Comparison of ENCODE assay signal across 1 cellular context in genomic region chr16:4244254-4244812, GRCh38.
TF ChIP-seq lines count a peak whose summit lies in the region.

No MANE protein-coding gene starts in this region.

TF ChIP-seq in K562, 482 proteins besides CTCF, POLR2A, EP300 and RAD21 (continued from another document):
- TF ChIP-seq KAT8 (IDR thresholded peaks at IDR 0.05; ENCODE audit: low read depth) (peak; percentile 98), SUPT5H (IDR thresholded peaks at IDR 0.05) (peak; percentile 75), CREM (IDR thresholded peaks at IDR 0.05; ENCODE audit: low read depth) (peak; percentile 45; the same call in 1 of the 2 replicates), TBP (optimal IDR thresholded peaks at IDR 0.05; ENCODE audit: low read depth, low read length) (peak; percentile 76), HCFC1 (IDR thresholded peaks at IDR 0.05; ENCODE audit: low read depth, low read length) (peak; percentile 36), ZNF717 (CRISPR knock-in tag; IDR thresholded peaks at IDR 0.05) (no peak), ZNF197 (CRISPR knock-in tag; IDR thresholded peaks at IDR 0.05; ENCODE audit: low read depth) (peak; percentile 75; the same call in 1 of the 2 replicates), NR2C1 (IDR thresholded peaks at IDR 0.05) (peak; percentile 78), NR2C1 (tag; IDR thresholded peaks at IDR 0.05) (peak; percentile 89), MYC (IDR thresholded peaks at IDR 0.05; ENCODE audit: low read depth, low read length) (peak; percentile 99), MYC (CRISPR knock-in tag; IDR thresholded peaks at IDR 0.05; ENCODE audit: borderline replicate concordance, low read depth) (peak; percentile 81; the same call in 1 of the 2 replicates), CREB3L1 (IDR thresholded peaks at IDR 0.05; ENCODE audit: borderline replicate concordance, low read depth) (peak; percentile 91), TEAD4 (IDR thresholded peaks at IDR 0.05; ENCODE audit: low read length) (peak; percentile 82), TEAD4 (CRISPR knock-in tag; IDR thresholded peaks at IDR 0.05; ENCODE audit: borderline replicate concordance) (no peak), SMARCA4 (IDR thresholded peaks at IDR 0.05) (no peak), ZKSCAN8 (CRISPR knock-in tag; IDR thresholded peaks at IDR 0.05) (peak; percentile 66; the same call in 1 of the 2 replicates), PTRF (tag; IDR thresholded peaks at IDR 0.05) (peak; percentile 80), ZBTB43 (CRISPR knock-in tag; IDR thresholded peaks at IDR 0.05) (no peak), MAFG (tag; conservative IDR thresholded peaks at IDR 0.05) (no peak), E2F6 (IDR thresholded peaks at IDR 0.05; ENCODE audit: borderline replicate concordance in 1 of 2, extremely low read depth in 1 of 2, insufficient read depth in 1 of 2, insufficient read length in 1 of 2, low read depth in 1 of 2, low read length in 1 of 2, poor library complexity in 1 of 2, severe bottlenecking in 1 of 2) (peak; percentile 17 to 59), ATF7 (IDR thresholded peaks at IDR 0.05) (peak; percentile 45; the same call in 1 of the 2 replicates), NCOR1 (IDR thresholded peaks at IDR 0.05) (no peak), NR4A1 (CRISPR knock-in tag; IDR thresholded peaks at IDR 0.05) (no peak), NR4A1 (tag; IDR thresholded peaks at IDR 0.05) (peak; percentile 86; the same call in 1 of the 2 replicates), NCOA1 (IDR thresholded peaks at IDR 0.05; ENCODE audit: low read depth) (no peak), ZBTB7A (IDR thresholded peaks at IDR 0.05; ENCODE audit: borderline replicate concordance, control insufficient read depth, low read depth, low read length) (no peak), ZNF644 (tag; IDR thresholded peaks at IDR 0.05; ENCODE audit: low read depth) (peak; percentile 84), USF2 (CRISPR knock-in tag; IDR thresholded peaks at IDR 0.05) (peak; percentile 56), FOXJ2 (tag; IDR thresholded peaks at IDR 0.05) (peak; percentile 72; the same call in 1 of the 2 replicates), ARID3A (IDR thresholded peaks at IDR 0.05; ENCODE audit: borderline replicate concordance, low read depth, low read length) (0 out of 2 replicates have a peak, but pooled peaks have one; percentile 47), ZNF395 (CRISPR knock-in tag; IDR thresholded peaks at IDR 0.05) (peak; percentile 88), ZNF232 (CRISPR knock-in tag; IDR thresholded peaks at IDR 0.05) (no peak), ZNF589 (CRISPR knock-in tag; IDR thresholded peaks at IDR 0.05; ENCODE audit: low read depth) (peak; percentile 71; the same call in 1 of the 2 replicates), USF1 (CRISPR knock-in tag; IDR thresholded peaks at IDR 0.05) (peak; percentile 78)
- TF ChIP-seq, protein P1, sequence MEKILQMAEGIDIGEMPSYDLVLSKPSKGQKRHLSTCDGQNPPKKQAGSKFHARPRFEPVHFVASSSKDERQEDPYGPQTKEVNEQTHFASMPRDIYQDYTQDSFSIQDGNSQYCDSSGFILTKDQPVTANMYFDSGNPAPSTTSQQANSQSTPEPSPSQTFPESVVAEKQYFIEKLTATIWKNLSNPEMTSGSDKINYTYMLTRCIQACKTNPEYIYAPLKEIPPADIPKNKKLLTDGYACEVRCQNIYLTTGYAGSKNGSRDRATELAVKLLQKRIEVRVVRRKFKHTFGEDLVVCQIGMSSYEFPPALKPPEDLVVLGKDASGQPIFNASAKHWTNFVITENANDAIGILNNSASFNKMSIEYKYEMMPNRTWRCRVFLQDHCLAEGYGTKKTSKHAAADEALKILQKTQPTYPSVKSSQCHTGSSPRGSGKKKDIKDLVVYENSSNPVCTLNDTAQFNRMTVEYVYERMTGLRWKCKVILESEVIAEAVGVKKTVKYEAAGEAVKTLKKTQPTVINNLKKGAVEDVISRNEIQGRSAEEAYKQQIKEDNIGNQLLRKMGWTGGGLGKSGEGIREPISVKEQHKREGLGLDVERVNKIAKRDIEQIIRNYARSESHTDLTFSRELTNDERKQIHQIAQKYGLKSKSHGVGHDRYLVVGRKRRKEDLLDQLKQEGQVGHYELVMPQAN (IDR thresholded peaks at IDR 0.05; ENCODE audit: borderline replicate concordance): no peak
